In genomic region chr12:6430124-6430989, GRCh38 we compare ENCODE assay signal across 8 cellular contexts. TPM values are rescaled to one million over a fixed set of nuclear protein-coding genes. Genes with fewer than 3 reads are reported as not detected.
A peak's percentile ranks its signal among the peaks of the same experiment; 100 is the strongest.
DNase-seq lines count a peak whose midpoint lies in the region; ATAC-seq, FAIRE-seq and TF ChIP-seq lines count a peak whose summit lies in the region.

No MANE protein-coding gene starts in this region.

- no peaks in the 10 kb centered on the region for H4K20me1 ChIP-seq in OCI-LY1 (ENCODE audit: insufficient read depth, low read length)

- no peaks in the 10 kb centered on the region for H3K27me3 ChIP-seq in OCI-LY1 (ENCODE audit: insufficient read depth, low read length)
- no peaks in the 10 kb centered on the region for H3K27me3 ChIP-seq in adipocyte (replicated peaks; ENCODE audit: control insufficient read depth, insufficient read depth, low read length)
- no peaks in the 10 kb centered on the region for H3K27me3 ChIP-seq in rectal smooth muscle tissue (ENCODE audit: control insufficient read depth, insufficient read depth, low read length)

- no peak for FAIRE-seq in D721Med (lab: Jason Lieb, UNC)

- TF ChIP-seq CTCF in GM12865 (IDR thresholded peaks at IDR 0.05; ENCODE audit: insufficient read depth, low read depth, low read length, missing control alignments) = no peak
- TF ChIP-seq CTCF in OCI-LY1 (IDR thresholded peaks at IDR 0.05; ENCODE audit: low read length) = no peak
- no peak for TF ChIP-seq CTCF in D721Med (IDR thresholded peaks at IDR 0.05; ENCODE audit: insufficient read depth, missing control alignments)

- intact Hi-C loops in left cardiac atrium (cut with DNase I) = no loop called here

- peak overlapping the region; percentile 19; the same call in 1 of the 2 replicates for H2AFZ ChIP-seq in OCI-LY1 (ENCODE audit: low read length)

- H3K4me1 ChIP-seq in OCI-LY1 (ENCODE audit: insufficient read depth, low read length, severe bottlenecking) (peaks cover 90% of the 10 kb centered on the region), adipocyte (ENCODE audit: control insufficient read depth, insufficient read depth, low read length) (peaks cover 19% of the 10 kb centered on the region), rectal smooth muscle tissue (ENCODE audit: control insufficient read depth, insufficient read depth, low read length) (peaks cover 5% of the 10 kb centered on the region)

- H3K36me3 ChIP-seq in OCI-LY1 (ENCODE audit: insufficient read depth, low read length) = no peaks in the 10 kb centered on the region
- no peaks in the 10 kb centered on the region for H3K36me3 ChIP-seq in adipocyte (ENCODE audit: control insufficient read depth, insufficient read depth, low read length, severe bottlenecking)
- H3K36me3 ChIP-seq in rectal smooth muscle tissue (ENCODE audit: control insufficient read depth, insufficient read depth, low read length) = no peaks in the 10 kb centered on the region

- H3F3A ChIP-seq in OCI-LY1 (ENCODE audit: insufficient read depth, low read length) = peaks cover 5% of the 10 kb centered on the region; the same call in 1 of the 2 replicates

- DNase-seq in GM12865 (ENCODE audit: low read depth) (peak; percentile 71), adipocyte (ENCODE audit: low read depth) (peak; percentile 97), left cardiac atrium (peak; percentile 96), SW 1271 (lab: John Stamatoyannopoulos, UW) (no peak), D721Med (ENCODE audit: insufficient read length, low spot score) (no peak)

- H3K27ac ChIP-seq in OCI-LY1 (ENCODE audit: low read depth, low read length, poor library complexity, severe bottlenecking) (peak overlapping the region; percentile 89), rectal smooth muscle tissue (ENCODE audit: low read depth, low read length) (peak overlapping the region; percentile 69)

- H3K4me2 ChIP-seq in OCI-LY1 (ENCODE audit: low read length) = peak overlapping the region; percentile 48

- no peaks in the 10 kb centered on the region for H3K9me2 ChIP-seq in OCI-LY1 (ENCODE audit: low read depth, low read length)

- H3K9me3 ChIP-seq in OCI-LY1 (ENCODE audit: low read length) (no peaks in the 10 kb centered on the region), adipocyte (ENCODE audit: control insufficient read depth, low read length) (no peaks in the 10 kb centered on the region)

- peak overlapping the region; percentile 30 for H3K4me3 ChIP-seq in GM12865 (ENCODE audit: low read depth, low read length)
- peak overlapping the region; percentile 22 for H3K4me3 ChIP-seq in OCI-LY1 (ENCODE audit: low read depth, low read length, poor library complexity, severe bottlenecking)
- H3K4me3 ChIP-seq in adipocyte (ENCODE audit: low read length) = peak overlapping the region; percentile 68
- H3K4me3 ChIP-seq in rectal smooth muscle tissue (ENCODE audit: low read length) = peak overlapping the region; percentile 55

- ATAC-seq in left cardiac atrium (peak; percentile 90 to 96), HG02870 (IDR thresholded peaks at IDR 0.05; ENCODE audit: unreplicated experiment) (no peak)

- H3K79me2 ChIP-seq in OCI-LY1 (ENCODE audit: insufficient read depth, low read length) = no peaks in the 10 kb centered on the region

- H3K9ac ChIP-seq in OCI-LY1 (ENCODE audit: low read length) = peak overlapping the region; percentile 57
- peak overlapping the region; percentile 86 for H3K9ac ChIP-seq in adipocyte (ENCODE audit: low read length)
- H3K9ac ChIP-seq in rectal smooth muscle tissue (ENCODE audit: low read length) = no peak overlapping the region

RNA-seq across cellular contexts. Expression of gene CD27, which starts 14.4 kb away (rescaled TPM):
- total RNA-seq in left cardiac atrium = under 1 TPM; 0.26 to 0.35 TPM

RNA-seq across cellular contexts. Expression of gene TAPBPL, which starts 21.5 kb away (rescaled TPM):
- 10 to 100 TPM; 11.8 to 15.2 TPM for total RNA-seq in left cardiac atrium

RNA-seq across cellular contexts. Expression of gene VAMP1, which starts 40.1 kb away (rescaled TPM):
- 1 to 10 TPM; 3.6 to 6.2 TPM for total RNA-seq in left cardiac atrium

RNA-seq across cellular contexts. Expression of gene LTBR, which starts 46.4 kb away (rescaled TPM):
- 10 to 100 TPM; 40.4 to 66.6 TPM for total RNA-seq in left cardiac atrium

RNA-seq across cellular contexts. Expression of gene SCNN1A, which starts 55.0 kb away (rescaled TPM):
- 1 to 10 TPM in 1 of 2 donors, under 1 TPM in 1; 0.85 to 3.5 TPM for total RNA-seq in left cardiac atrium

Comparison
In these comparisons a context has a peak if more than half of its experiments do, and no peak if none do; other contexts are left out.
1. DNase-seq: peak in GM12865 (single experiment), adipocyte (single experiment) and left cardiac atrium (single experiment); none in SW 1271 (0 of 2) and D721Med (single experiment).
2. Peak in every context shown above with its lines, with median percentiles within 50 percentile points of each other: H3K4me3 ChIP-seq.